Comparison of ENCODE assay signal across 9 cellular contexts in the genomic region with DNA sequence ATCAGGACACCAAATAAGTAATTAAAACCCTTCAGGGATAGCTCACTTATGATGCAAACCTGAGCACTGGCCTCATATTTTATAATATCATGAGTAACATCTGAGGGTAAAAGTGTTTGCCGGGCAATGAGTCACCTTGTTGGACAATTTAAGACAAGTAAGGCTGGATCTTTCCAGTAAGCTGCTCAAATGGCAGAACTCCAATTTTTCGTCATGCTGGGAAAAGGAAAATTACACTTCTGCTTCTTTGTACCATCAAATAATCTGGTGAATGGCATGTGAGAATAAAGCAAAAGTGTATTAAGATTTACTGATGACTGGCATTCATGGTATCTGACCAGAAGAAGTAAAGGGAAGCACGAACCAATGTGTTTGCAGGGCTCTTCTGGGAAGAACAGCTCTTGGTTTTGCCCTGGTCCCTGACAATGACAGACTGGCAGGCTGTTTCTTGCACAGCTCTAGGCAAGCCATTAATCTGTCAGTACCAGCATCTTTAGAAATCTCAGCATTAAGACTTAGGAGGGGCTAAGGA.
DNase-seq lines count a peak whose midpoint lies in the region; ATAC-seq lines count a peak whose summit lies in the region.
"Had no signal": no experiment of that assay in that cellular context is flagged by ENCODE, and none has a peak within 500 bp of the region (broad histone marks: within the 10 kb centered on the region; RNA-seq: fewer than 3 reads in every experiment).

No MANE protein-coding gene starts in this region.

- DNase-seq in EL (peak; percentile 42), NCI-H69 (lab: John Stamatoyannopoulos, UW) (peak; percentile 64), renal cortical epithelial cell (ENCODE audit: low read depth) (peak; percentile 88), NCI-H1436 (lab: John Stamatoyannopoulos, UW) (no peak)
- DNase-seq in activated effector memory CD4-positive, alpha-beta T cell treated with Interleukin-2 at 50 U/mL for 16 hours: no peak
- DNase-seq in stimulated activated CD4-positive, alpha-beta T cell treated with anti-CD3 and anti-CD28 coated beads, Interleukin-4, amount 100 ng/mL, for 1 hour: no peak
- DNase-seq in central memory CD4-positive, alpha-beta T cell: no peak

- peak; percentile 95 for ATAC-seq in esophagus mucosa
- ATAC-seq: Panc1 had no signal

Comparison
In these comparisons a context has a peak if more than half of its experiments do, and no peak if none do; other contexts are left out.
1. DNase-seq: peak in EL (single experiment), NCI-H69 (single experiment) and renal cortical epithelial cell (single experiment); none in activated effector memory CD4-positive, alpha-beta T cell treated with Interleukin-2 at 50 U/mL for 16 hours (single experiment), NCI-H1436 (single experiment), stimulated activated CD4-positive, alpha-beta T cell treated with anti-CD3 and anti-CD28 coated beads, Interleukin-4, amount 100 ng/mL, for 1 hour (single experiment) and central memory CD4-positive, alpha-beta T cell (single experiment).